Comparison of ENCODE assay signal across 13 cellular contexts in genomic region chr20:62587757-62588402, GRCh38. TPM values are rescaled to one million over a fixed set of nuclear protein-coding genes. Genes with fewer than 3 reads are reported as not detected.
A peak's percentile ranks its signal among the peaks of the same experiment; 100 is the strongest.
DNase-seq lines count a peak whose midpoint lies in the region; ATAC-seq and TF ChIP-seq lines count a peak whose summit lies in the region.
"Had no signal": no experiment of that assay in that cellular context is flagged by ENCODE, and none has a peak within 500 bp of the region (broad histone marks: within the 10 kb centered on the region; RNA-seq: fewer than 3 reads in every experiment).

No MANE protein-coding gene starts in this region.

- peak; percentile 61 for DNase-seq in activated CD8-positive, alpha-beta memory T cell treated with anti-CD3 and anti-CD28 coated beads, Interleukin-2, amount 50 U/mL, for 48 hours
- no peak for DNase-seq in activated CD8-positive, alpha-beta memory T cell treated with anti-CD3 and anti-CD28 coated beads for 24 hours
- peak; percentile 55 for DNase-seq in HT1080 (ENCODE audit: low read depth)
- peak; percentile 57 for DNase-seq in myocyte (ENCODE audit: low read depth)
- DNase-seq in GM13977 (ENCODE audit: low spot score) = no peak
- DNase-seq: activated CD4-positive, CD25-positive, alpha-beta regulatory T cell treated with anti-CD3 and anti-CD28 coated beads, Interleukin-2, amount 50 U/mL, for 72 hours; AML-193; NCI-H2029 treated with DMSO at 0.1 percent for 48 hours had no signal

- H3K27me3 Mint-ChIP-seq in activated T-helper 17 cell treated with anti-CD3 and anti-CD28 coated beads, Interleukin-2, amount 50 U/mL, for 72 hours = peaks cover 16% of the 10 kb centered on the region

- H3K36me3 Mint-ChIP-seq in activated T-helper 17 cell treated with anti-CD3 and anti-CD28 coated beads, Interleukin-2, amount 50 U/mL, for 72 hours (ENCODE audit: low read depth) = no peaks in the 10 kb centered on the region

- peaks cover 4% of the 10 kb centered on the region for H3K4me1 Mint-ChIP-seq in activated T-helper 17 cell treated with anti-CD3 and anti-CD28 coated beads, Interleukin-2, amount 50 U/mL, for 72 hours

- H3K9me3 Mint-ChIP-seq in activated T-helper 17 cell treated with anti-CD3 and anti-CD28 coated beads, Interleukin-2, amount 50 U/mL, for 72 hours = no peaks in the 10 kb centered on the region

- peak; percentile 76 for ATAC-seq in activated T-helper 17 cell treated with anti-CD3 and anti-CD28 coated beads, Interleukin-2, amount 50 U/mL, for 72 hours (replicated peaks)
- ATAC-seq in GM18520 (IDR thresholded peaks at IDR 0.05; ENCODE audit: unreplicated experiment) (no peak), GM19463 (IDR thresholded peaks at IDR 0.05; ENCODE audit: unreplicated experiment) (no peak)
- ATAC-seq: pancreas had no signal

- in situ Hi-C loops in GM13977 (cut with MboI; ENCODE audit: low pct_unique_long_range_greater_than_20kb, low sequenced_read_pairs, unreplicated experiment) = no loop called here

- no peak for TF ChIP-seq CTCF in GM13977 (IDR thresholded peaks at IDR 0.05; ENCODE audit: extremely low read depth, insufficient read depth, missing control alignments)

- no peak overlapping the region for H3K27ac Mint-ChIP-seq in activated T-helper 17 cell treated with anti-CD3 and anti-CD28 coated beads, Interleukin-2, amount 50 U/mL, for 72 hours

- no peak overlapping the region for H3K4me3 Mint-ChIP-seq in activated T-helper 17 cell treated with anti-CD3 and anti-CD28 coated beads, Interleukin-2, amount 50 U/mL, for 72 hours

RNA-seq across cellular contexts. Expression of gene SLCO4A1, which starts 54.4 kb away (rescaled TPM):
- 45.5 and 55.7 TPM in 2 replicates for total RNA-seq in HT1080 (2014; rRNA removed; shearing (Covaris generic))
- polyA plus RNA-seq in HT1080 (2015; cell fraction: cytosol; rRNA removed) = 19.0 and 26.2 TPM in 2 replicates
- polyA plus RNA-seq in HT1080 (2015; cell fraction: nucleus; rRNA removed) = 43.9 and 50.8 TPM in 2 replicates
- total RNA-seq in activated T-helper 17 cell treated with anti-CD3 and anti-CD28 coated beads, Interleukin-2, amount 50 U/mL, for 72 hours = 10 to 100 TPM; 41.1 to 53.6 TPM
- total RNA-seq in myocyte = 0.11 and 0.16 TPM in 2 replicates
- 0.32 TPM for polyA plus RNA-seq in myocyte (2012)
- polyA plus RNA-seq: fibroblast of lung had no signal

Comparison
In these comparisons a context has a peak if more than half of its experiments do, and no peak if none do; other contexts are left out.
1. DNase-seq: peak in activated CD8-positive, alpha-beta memory T cell treated with anti-CD3 and anti-CD28 coated beads, Interleukin-2, amount 50 U/mL, for 48 hours (single experiment), HT1080 (single experiment) and myocyte (single experiment); none in activated CD8-positive, alpha-beta memory T cell treated with anti-CD3 and anti-CD28 coated beads for 24 hours (single experiment) and GM13977 (single experiment).
2. RNA of gene SLCO4A1, which starts 54.4 kb away (total RNA-seq): 45.5 to 55.7 TPM in HT1080 and 41.1 to 53.6 TPM in activated T-helper 17 cell treated with anti-CD3 and anti-CD28 coated beads, Interleukin-2, amount 50 U/mL, for 72 hours; 0.11 to 0.16 TPM in myocyte; every median in the first group is over 10 times any median in the second.